Comparison of ENCODE assay signal across 8 cellular contexts in the genomic region with DNA sequence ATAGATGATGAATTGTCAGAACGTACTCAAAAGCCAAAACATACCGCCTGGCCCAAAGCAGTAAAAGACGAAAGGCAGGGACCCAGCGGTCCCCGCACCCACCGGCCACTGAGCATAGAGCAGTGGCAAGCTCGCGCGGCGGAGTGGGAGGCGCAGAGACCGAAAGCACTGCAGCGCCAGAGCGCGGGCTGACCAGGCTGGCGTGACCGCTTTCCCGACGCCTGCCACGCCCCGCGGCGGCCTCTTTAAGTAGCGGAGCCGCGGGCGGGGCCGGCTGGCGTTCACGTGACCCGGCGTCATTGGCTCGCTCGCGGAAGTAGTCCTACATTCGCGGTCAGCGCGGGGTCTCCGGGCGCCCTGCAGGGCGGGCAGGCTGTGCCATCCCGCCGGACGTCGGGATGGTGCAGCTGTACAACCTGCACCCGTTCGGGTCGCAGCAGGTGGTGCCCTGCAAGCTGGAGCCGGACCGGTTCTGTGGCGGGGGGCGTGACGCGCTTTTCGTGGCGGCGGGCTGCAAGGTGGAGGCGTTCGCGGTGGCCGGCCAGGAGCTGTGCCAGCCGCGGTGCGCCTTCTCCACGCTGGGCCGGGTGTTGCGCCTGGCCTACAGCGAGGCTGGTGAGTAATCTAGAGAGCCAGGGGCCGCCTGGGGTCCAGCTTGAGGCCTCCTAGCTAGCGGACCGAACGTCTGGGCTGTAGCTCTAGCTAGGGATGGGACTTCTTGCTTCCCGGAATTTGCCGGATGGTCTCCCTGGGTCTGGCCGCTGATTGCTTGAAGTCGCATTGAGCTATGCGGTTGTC. TPM values are rescaled to one million over a fixed set of nuclear protein-coding genes. Genes with fewer than 3 reads are reported as not detected.
DNase-seq lines count a peak whose midpoint lies in the region; ATAC-seq and TF ChIP-seq lines count a peak whose summit lies in the region.

A gene with protein sequence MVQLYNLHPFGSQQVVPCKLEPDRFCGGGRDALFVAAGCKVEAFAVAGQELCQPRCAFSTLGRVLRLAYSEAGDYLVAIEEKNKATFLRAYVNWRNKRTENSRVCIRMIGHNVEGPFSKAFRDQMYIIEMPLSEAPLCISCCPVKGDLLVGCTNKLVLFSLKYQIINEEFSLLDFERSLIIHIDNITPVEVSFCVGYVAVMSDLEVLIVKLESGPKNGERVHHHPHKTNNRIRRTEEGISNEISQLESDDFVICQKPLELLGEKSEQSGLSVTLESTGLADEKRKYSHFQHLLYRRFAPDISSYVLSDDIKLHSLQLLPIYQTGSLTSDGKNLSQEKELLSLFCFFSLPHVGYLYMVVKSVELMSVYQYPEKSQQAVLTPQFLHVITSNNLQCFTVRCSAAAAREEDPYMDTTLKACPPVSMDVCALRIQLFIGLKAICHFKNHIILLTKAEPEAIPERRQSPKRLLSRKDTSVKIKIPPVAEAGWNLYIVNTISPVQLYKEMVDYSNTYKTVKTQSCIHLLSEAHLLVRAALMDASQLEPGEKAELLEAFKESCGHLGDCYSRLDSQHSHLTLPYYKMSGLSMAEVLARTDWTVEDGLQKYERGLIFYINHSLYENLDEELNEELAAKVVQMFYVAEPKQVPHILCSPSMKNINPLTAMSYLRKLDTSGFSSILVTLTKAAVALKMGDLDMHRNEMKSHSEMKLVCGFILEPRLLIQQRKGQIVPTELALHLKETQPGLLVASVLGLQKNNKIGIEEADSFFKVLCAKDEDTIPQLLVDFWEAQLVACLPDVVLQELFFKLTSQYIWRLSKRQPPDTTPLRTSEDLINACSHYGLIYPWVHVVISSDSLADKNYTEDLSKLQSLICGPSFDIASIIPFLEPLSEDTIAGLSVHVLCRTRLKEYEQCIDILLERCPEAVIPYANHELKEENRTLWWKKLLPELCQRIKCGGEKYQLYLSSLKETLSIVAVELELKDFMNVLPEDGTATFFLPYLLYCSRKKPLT (plus strand): TSS at position 313 of the 798 bp plus-strand sequence. CDS start 86 bp downstream, at position 399.

- peaks cover 12% of the 10 kb centered on the region for H3K36me3 ChIP-seq in BLaER1

- H4K20me1 ChIP-seq in BLaER1: no peaks in the 10 kb centered on the region

- intact Hi-C loops in activated CD4-positive, alpha-beta T cell treated with anti-CD3 and anti-CD28 coated beads for 36 hours (cut with DNase I, micrococcal nuclease): loop anchor here (1.0 to 5.0 kb wide), 4 partner anchors 43 to 684 kb away; partner anchors contain the start of genes GYG1 (in 2 of the 2), HLTF (in 2 of the 2), COMMD2 (in 1 of the 2) and RNF13 (in 1 of the 2)

- H3K9me3 ChIP-seq in BLaER1: no peaks in the 10 kb centered on the region

- peaks cover 8% of the 10 kb centered on the region for H3K27me3 Mint-ChIP-seq in activated CD4-positive, alpha-beta T cell treated with anti-CD3 and anti-CD28 coated beads for 36 hours

- no peaks in the 10 kb centered on the region for H3K36me3 Mint-ChIP-seq in activated CD4-positive, alpha-beta T cell treated with anti-CD3 and anti-CD28 coated beads for 36 hours (ENCODE audit: low read depth)

- peak within 1 kb of the TSS; percentile 90 for H3K4me3 Mint-ChIP-seq in activated CD4-positive, alpha-beta T cell treated with anti-CD3 and anti-CD28 coated beads for 36 hours

- H3K4me2 ChIP-seq in BLaER1: peak within 1 kb of the TSS; percentile 68

- no peaks in the 10 kb centered on the region for H3K9me3 Mint-ChIP-seq in activated CD4-positive, alpha-beta T cell treated with anti-CD3 and anti-CD28 coated beads for 36 hours (ENCODE audit: low read depth)

- no peaks in the 10 kb centered on the region for H3K27me3 ChIP-seq in BLaER1

- peaks cover 24% of the 10 kb centered on the region for H3K4me1 ChIP-seq in BLaER1

- POLR2A ChIA-PET in activated CD4-positive, alpha-beta T cell treated with anti-CD3 and anti-CD28 coated beads for 36 hours (lab: Charles Lee): no interaction called here

- DNase-seq in NCI-H524 (lab: John Stamatoyannopoulos, UW) (peak; percentile 88 to 95), choroid plexus epithelial cell (ENCODE audit: low read depth) (peak; percentile 89), kidney tubule cell (ENCODE audit: low spot score) (peak; percentile 93)
- peak; percentile 90 for DNase-seq in activated CD4-positive, alpha-beta T cell treated with anti-CD3 and anti-CD28 coated beads for 36 hours
- peak; percentile 48 to 79 (median 60) for DNase-seq in stimulated activated CD4-positive, alpha-beta T cell treated with anti-CD3 and anti-CD28 coated beads, Interleukin-1b, Interleukin-23, amount 100 ng/mL, for 24 hours (ENCODE audit: low read depth in 4 of 4, low spot score in 1 of 4)

- peak; percentile 97 for ATAC-seq in GM19324 (IDR thresholded peaks at IDR 0.05; ENCODE audit: low FRiP score, unreplicated experiment)
- ATAC-seq in HG03460 (IDR thresholded peaks at IDR 0.05; ENCODE audit: unreplicated experiment): peak; percentile 93
- ATAC-seq in activated CD4-positive, alpha-beta T cell treated with anti-CD3 and anti-CD28 coated beads for 36 hours: peak; percentile 91

- no peak for TF ChIP-seq CTCF in choroid plexus epithelial cell (conservative IDR thresholded peaks at IDR 0.05; ENCODE audit: low read depth, low read length)

- H3K4me1 Mint-ChIP-seq in activated CD4-positive, alpha-beta T cell treated with anti-CD3 and anti-CD28 coated beads for 36 hours: peaks cover 37% of the 10 kb centered on the region

- CTCF ChIA-PET in activated CD4-positive, alpha-beta T cell treated with anti-CD3 and anti-CD28 coated beads for 36 hours (lab: Charles Lee): interaction anchor here (0.7 to 1.9 kb wide), 5 partner anchors 9 to 164 kb away, joined by 3 to 14 read pairs (median 3); partner anchors contain the start of gene GYG1

- H3K27ac Mint-ChIP-seq in activated CD4-positive, alpha-beta T cell treated with anti-CD3 and anti-CD28 coated beads for 36 hours: peak within 1 kb of the TSS; percentile 82

- peak within 1 kb of the TSS; percentile 72 for H3K27ac ChIP-seq in BLaER1

- H3K4me3 ChIP-seq in BLaER1: peak within 1 kb of the TSS; percentile 89
- peak within 1 kb of the TSS; percentile 97 for H3K4me3 ChIP-seq in choroid plexus epithelial cell (ENCODE audit: low read depth, low read length)

- peak within 1 kb of the TSS; percentile 81 for H3K9ac ChIP-seq in BLaER1

RNA-seq across cellular contexts. Expression of the gene that starts here (rescaled TPM):
- total RNA-seq in activated CD4-positive, alpha-beta T cell treated with anti-CD3 and anti-CD28 coated beads for 36 hours: 10 to 100 TPM; 18.0 to 20.2 TPM

Comparison
In these comparisons a context has a peak if more than half of its experiments do, and no peak if none do; other contexts are left out.
1. Peak in every context shown above with its lines: DNase-seq, ATAC-seq, H3K4me3 ChIP-seq and H3K27ac ChIP-seq.